Comparison of ENCODE assay signal across 1 cellular context in genomic region chr12:53739285-53740129, GRCh38.
TF ChIP-seq lines count a peak whose summit lies in the region.

No MANE protein-coding gene starts in this region.

TF ChIP-seq in HEK293, 187 proteins besides CTCF, POLR2A, EP300 and RAD21 (continued from another document and continues in another):
- no peak for TF ChIP-seq ZNF513 (tag by site-specific recombination; IDR thresholded peaks at IDR 0.05)
- TF ChIP-seq ZNF843 (tag by site-specific recombination; IDR thresholded peaks at IDR 0.05): peak; percentile 95
- no peak for TF ChIP-seq ZFHX2 (tag by site-specific recombination; conservative IDR thresholded peaks at IDR 0.05)
- no peak for TF ChIP-seq ZNF391 (tag by site-specific recombination; IDR thresholded peaks at IDR 0.05; ENCODE audit: borderline replicate concordance, low read depth)
- TF ChIP-seq BCL11A (tag by site-specific recombination; IDR thresholded peaks at IDR 0.05; ENCODE audit: low read depth): no peak
- TF ChIP-seq ZNF549 (tag by site-specific recombination; IDR thresholded peaks at IDR 0.05): no peak
- TF ChIP-seq ZNF776 (tag by site-specific recombination; IDR thresholded peaks at IDR 0.05; ENCODE audit: borderline replicate concordance): no peak
- peak; percentile 80; the same call in 1 of the 2 replicates for TF ChIP-seq ZNF335 (tag by site-specific recombination; conservative IDR thresholded peaks at IDR 0.05)
- peak; percentile 85 for TF ChIP-seq ATF2 (tag by site-specific recombination; IDR thresholded peaks at IDR 0.05; ENCODE audit: low read depth)
- peak; percentile 57 for TF ChIP-seq ZNF18 (tag by site-specific recombination; IDR thresholded peaks at IDR 0.05)
- TF ChIP-seq ZSCAN30 (tag by site-specific recombination; IDR thresholded peaks at IDR 0.05): peak; percentile 85
- no peak for TF ChIP-seq ZNF16 (tag by site-specific recombination; IDR thresholded peaks at IDR 0.05; ENCODE audit: low read depth)
- no peak for TF ChIP-seq ZBTB1 (tag by site-specific recombination; IDR thresholded peaks at IDR 0.05)
- 0 out of 2 replicates have a peak, but pooled peaks have one; percentile 26 for TF ChIP-seq ZBTB21 (tag by site-specific recombination; IDR thresholded peaks at IDR 0.05)
- peak; percentile 68; the same call in 1 of the 2 replicates for TF ChIP-seq OSR2 (tag by site-specific recombination; IDR thresholded peaks at IDR 0.05)
- peak; percentile 58; the same call in 1 of the 2 replicates for TF ChIP-seq TSHZ1 (tag by site-specific recombination; IDR thresholded peaks at IDR 0.05; ENCODE audit: borderline replicate concordance)
- no peak for TF ChIP-seq ZNF140 (tag by site-specific recombination; IDR thresholded peaks at IDR 0.05)
- TF ChIP-seq PRDM4 (tag by site-specific recombination; IDR thresholded peaks at IDR 0.05): peak; percentile 88
- no peak for TF ChIP-seq ZNF138 (tag by site-specific recombination; IDR thresholded peaks at IDR 0.05; ENCODE audit: borderline replicate concordance)
- TF ChIP-seq ZNF777 (tag by site-specific recombination; IDR thresholded peaks at IDR 0.05; ENCODE audit: borderline replicate concordance): no peak
- TF ChIP-seq GLIS1 (tag by site-specific recombination; IDR thresholded peaks at IDR 0.05): peak; percentile 94
- peak; percentile 82; the same call in 1 of the 2 replicates for TF ChIP-seq INSM2 (tag by site-specific recombination; IDR thresholded peaks at IDR 0.05)
- TF ChIP-seq ZNF791 (tag by site-specific recombination; IDR thresholded peaks at IDR 0.05): no peak
- no peak for TF ChIP-seq ZNF529 (tag by site-specific recombination; IDR thresholded peaks at IDR 0.05; ENCODE audit: insufficient replicate concordance)
- no peak for TF ChIP-seq ZFP3 (tag by site-specific recombination; IDR thresholded peaks at IDR 0.05; ENCODE audit: low read depth)
- TF ChIP-seq ZNF544 (tag by site-specific recombination; IDR thresholded peaks at IDR 0.05): no peak
- TF ChIP-seq KLF9 (tag by site-specific recombination; IDR thresholded peaks at IDR 0.05; ENCODE audit: low read depth): 0 out of 2 replicates have a peak, but pooled peaks have one; percentile 7
- no peak for TF ChIP-seq HOXD13 (CRISPR knock-in tag; IDR thresholded peaks at IDR 0.05; ENCODE audit: borderline replicate concordance)
- TF ChIP-seq ZNF324 (tag by site-specific recombination; IDR thresholded peaks at IDR 0.05): peak; percentile 83; the same call in 1 of the 2 replicates
- TF ChIP-seq KLF16 (tag by site-specific recombination; IDR thresholded peaks at IDR 0.05): peak; percentile 89
- peak; percentile 71; the same call in 1 of the 2 replicates for TF ChIP-seq ZNF660 (tag by site-specific recombination; IDR thresholded peaks at IDR 0.05)
- 0 out of 2 replicates have a peak, but pooled peaks have one; percentile 14 for TF ChIP-seq ZNF580 (tag by site-specific recombination; IDR thresholded peaks at IDR 0.05)
- TF ChIP-seq ZBTB7A (tag by site-specific recombination; IDR thresholded peaks at IDR 0.05; ENCODE audit: low read depth): no peak
- no peak for TF ChIP-seq ZNF521 (tag by site-specific recombination; IDR thresholded peaks at IDR 0.05)
- no peak for TF ChIP-seq ZNF707 (tag by site-specific recombination; IDR thresholded peaks at IDR 0.05)
- no peak for TF ChIP-seq ZNF155 (tag by site-specific recombination; IDR thresholded peaks at IDR 0.05)
- peak; percentile 98 for TF ChIP-seq ZFP69B (tag by site-specific recombination; IDR thresholded peaks at IDR 0.05)
- no peak for TF ChIP-seq ZNF830 (tag by site-specific recombination; IDR thresholded peaks at IDR 0.05; ENCODE audit: low read depth)
- peak; percentile 69; the same call in 1 of the 2 replicates for TF ChIP-seq KLF17 (tag by site-specific recombination; IDR thresholded peaks at IDR 0.05)
- TF ChIP-seq WT1 (tag by site-specific recombination; IDR thresholded peaks at IDR 0.05): no peak
- TF ChIP-seq ZNF704 (tag by site-specific recombination; IDR thresholded peaks at IDR 0.05): no peak
- no peak for TF ChIP-seq ZNF658 (tag by site-specific recombination; IDR thresholded peaks at IDR 0.05)
- 0 out of 2 replicates have a peak, but pooled peaks have one; percentile 14 for TF ChIP-seq ZBTB48 (tag by site-specific recombination; IDR thresholded peaks at IDR 0.05)
- no peak for TF ChIP-seq REST (tag by site-specific recombination; IDR thresholded peaks at IDR 0.05)
- no peak for TF ChIP-seq ZNF555 (tag by site-specific recombination; conservative IDR thresholded peaks at IDR 0.05)
- TF ChIP-seq ZNF548 (tag by site-specific recombination; IDR thresholded peaks at IDR 0.05): no peak
